Comparison of ENCODE assay signal across 10 cellular contexts in the genomic region with DNA sequence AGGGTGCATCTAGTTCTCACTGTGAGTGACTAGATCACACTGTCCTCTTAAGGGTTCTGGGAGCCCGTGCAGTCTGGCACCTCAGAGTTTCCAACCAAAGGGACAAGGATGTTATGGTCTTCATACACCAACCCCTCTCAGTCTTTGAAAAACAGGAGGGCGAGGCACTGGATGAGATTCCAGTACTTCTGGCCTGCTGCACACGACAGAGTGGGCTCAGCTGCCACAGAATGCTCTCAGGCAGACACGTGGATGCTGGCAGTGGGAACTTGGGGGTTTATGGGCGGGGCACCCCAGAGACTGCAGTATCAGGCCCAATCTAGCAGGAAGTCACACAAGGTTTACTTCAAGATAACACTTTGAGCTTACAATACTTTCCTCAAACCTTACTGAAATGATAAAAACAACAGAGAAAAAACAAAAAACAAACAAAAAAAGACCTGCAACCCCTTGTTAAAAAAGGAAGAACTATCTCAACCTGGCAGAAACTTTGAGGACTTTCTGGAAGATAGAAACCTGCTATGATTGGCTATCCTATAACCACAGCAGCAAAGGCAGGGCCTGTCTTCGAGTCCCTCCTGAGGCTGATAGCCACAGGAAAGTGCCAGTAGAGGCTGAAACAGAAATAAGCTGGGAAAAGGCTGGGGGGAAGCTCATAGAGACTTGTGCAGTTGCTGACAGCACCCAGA. TPM values are rescaled to one million over a fixed set of nuclear protein-coding genes. Genes with fewer than 3 reads are reported as not detected.
DNase-seq lines count a peak whose midpoint lies in the region; ATAC-seq and TF ChIP-seq lines count a peak whose summit lies in the region.
"Had no signal": no experiment of that assay in that cellular context is flagged by ENCODE, and none has a peak within 500 bp of the region (broad histone marks: within the 10 kb centered on the region; RNA-seq: fewer than 3 reads in every experiment).

No MANE protein-coding gene starts in this region.

- WGBS in mesenchymal stem cell, result 58% methylated on average over 6 of the region's 6 CpGs

- no peak overlapping the region for H3K23ac ChIP-seq in mesenchymal stem cell (ENCODE audit: low read length in 2 of 2)

- no peaks in the 10 kb centered on the region for H3K9me3 ChIP-seq in CD4-positive, CD25-positive, alpha-beta regulatory T cell (ENCODE audit: control insufficient read depth in 2 of 2, low read length in 2 of 2)
- no peaks in the 10 kb centered on the region for H3K9me3 ChIP-seq in mesenchymal stem cell (ENCODE audit: control insufficient read depth, low read length)

- H2AK5ac ChIP-seq in mesenchymal stem cell (ENCODE audit: low read length, severe bottlenecking), result peak overlapping the region; percentile 70

- POLR2A ChIA-PET in MCF 10A (lab: Yijun Ruan, JAX), result no interaction called here

- H2BK120ac ChIP-seq in mesenchymal stem cell (ENCODE audit: low read depth, low read length), result no peak overlapping the region

- no peak overlapping the region for H3K9ac ChIP-seq in mesenchymal stem cell (ENCODE audit: low read length)

- intact Hi-C loops in dorsolateral prefrontal cortex (cut with DNase I), result no loop called here
- intact Hi-C loops in MCF 10A (cut with micrococcal nuclease), result no loop called here

- H3K9me3 Mint-ChIP-seq in CD4-positive, CD25-positive, alpha-beta regulatory T cell, result peaks cover 0 to 1% (median 0%) of the 10 kb centered on the region in 7 donors
- no peaks in the 10 kb centered on the region for H3K9me3 Mint-ChIP-seq in MCF 10A (ENCODE audit: unreplicated experiment)

- H3K27ac Mint-ChIP-seq in CD4-positive, CD25-positive, alpha-beta regulatory T cell, result peak overlapping the region; percentile 72 to 88 (median 86)
- no peak overlapping the region for H3K27ac Mint-ChIP-seq in MCF 10A (ENCODE audit: low read depth, unreplicated experiment)

- no peaks in the 10 kb centered on the region for H3K36me3 ChIP-seq in CD4-positive, CD25-positive, alpha-beta regulatory T cell (ENCODE audit: control insufficient read depth, insufficient read depth, low read length)
- H3K36me3 ChIP-seq in mesenchymal stem cell (ENCODE audit: control insufficient read depth in 1 of 2, insufficient read depth in 2 of 2, low read depth in 1 of 2, low read length in 2 of 2), result no peaks in the 10 kb centered on the region

- no peak for TF ChIP-seq CTCF in dorsolateral prefrontal cortex (IDR thresholded peaks at IDR 0.05 in 54 of 56, conservative IDR thresholded peaks at IDR 0.05 in 2 of 56; ENCODE audit: low read depth in 1 of 56, partially characterized antibody in 56 of 56)
- TF ChIP-seq CTCF in MCF 10A (IDR thresholded peaks at IDR 0.05; ENCODE audit: unreplicated experiment), result no peak

- H3K4me2 ChIP-seq in mesenchymal stem cell (ENCODE audit: low read length, poor library complexity, severe bottlenecking), result no peak overlapping the region

- no peaks in the 10 kb centered on the region for H3K79me1 ChIP-seq in mesenchymal stem cell (replicated peaks; ENCODE audit: low read length, poor library complexity, severe bottlenecking)

- peaks cover 19% of the 10 kb centered on the region for H3K4me1 ChIP-seq in CD4-positive, CD25-positive, alpha-beta regulatory T cell (ENCODE audit: control insufficient read depth, insufficient read depth, low read length, poor library complexity, severe bottlenecking)
- H3K4me1 ChIP-seq in mesenchymal stem cell (ENCODE audit: control insufficient read depth, insufficient read depth, low read depth, low read length), result peaks cover 7% of the 10 kb centered on the region

- H2BK15ac ChIP-seq in mesenchymal stem cell (ENCODE audit: low read depth, poor library complexity, severe bottlenecking), result no peak overlapping the region

- peaks cover 25 to 58% (median 38%) of the 10 kb centered on the region in 4 donors for H3K4me1 Mint-ChIP-seq in CD4-positive, CD25-positive, alpha-beta regulatory T cell
- no peaks in the 10 kb centered on the region for H3K4me1 Mint-ChIP-seq in MCF 10A (ENCODE audit: insufficient read depth, unreplicated experiment)

- in situ Hi-C loops in KBM-7 (cut with MboI; ENCODE audit: low pct_unique_long_range_greater_than_20kb, low sequenced_read_pairs), result no loop called here

- H3K27me3 Mint-ChIP-seq in CD4-positive, CD25-positive, alpha-beta regulatory T cell, result no peaks in the 10 kb centered on the region
- H3K27me3 Mint-ChIP-seq in MCF 10A (ENCODE audit: insufficient read depth, unreplicated experiment), result peaks cover 28% of the 10 kb centered on the region

- H3K18ac ChIP-seq in mesenchymal stem cell (ENCODE audit: low read depth in 1 of 2, low read length in 2 of 2), result peak overlapping the region in 1 of 2 experiments; percentile 72

- H3K27me3 ChIP-seq in CD4-positive, CD25-positive, alpha-beta regulatory T cell (ENCODE audit: control insufficient read depth, insufficient read depth, low read length), result no peaks in the 10 kb centered on the region
- H3K27me3 ChIP-seq in mesenchymal stem cell (ENCODE audit: control insufficient read depth in 1 of 2, insufficient read depth in 1 of 2, low read length in 2 of 2) (peaks cover 0 to 2% of the 10 kb centered on the region in 2 experiments), dorsolateral prefrontal cortex (peaks cover 0 to 5% (median 0%) of the 10 kb centered on the region in 45 donors)

- H3K27ac ChIP-seq in CD4-positive, CD25-positive, alpha-beta regulatory T cell (ENCODE audit: insufficient read depth, low read length, poor library complexity, severe bottlenecking), result peak overlapping the region; percentile 60
- H3K27ac ChIP-seq in mesenchymal stem cell (ENCODE audit: low read length, poor library complexity, severe bottlenecking) (no peak overlapping the region), dorsolateral prefrontal cortex (no peak overlapping the region)

- CTCF ChIA-PET in MCF 10A (lab: Yijun Ruan, JAX), result no interaction called here

- no TSS peak for BruUV-seq in MCF 10A (replicated peaks; lab: Mats Ljungman, UMichigan)

- DNase-seq in CD4-positive, CD25-positive, alpha-beta regulatory T cell, result peak in 2 of 3 donors; percentile 45 to 89
- DNase-seq in KBM-7 (peak; percentile 68), activated T-cell treated with anti-CD3 and anti-CD28 coated beads for 4 hours (peak; percentile 22), mesenchymal stem cell (no peak), dorsolateral prefrontal cortex (no peak), foreskin melanocyte (no peak), MCF 10A (ENCODE audit: unreplicated experiment) (no peak), NCI-H2107 treated with DMSO at 0.1 percent for 48 hours (lab: John Stamatoyannopoulos, UW; ENCODE audit: unreplicated experiment) (no peak)
- DNase-seq: DMS53, NCI-H526 treated with DMSO at 0.1 percent for 48 hours had no signal

- H2BK12ac ChIP-seq in mesenchymal stem cell (ENCODE audit: low read length in 2 of 2), result peak overlapping the region; percentile 61 to 94

- no peak overlapping the region for H4K8ac ChIP-seq in mesenchymal stem cell (ENCODE audit: low read length)

- H3K14ac ChIP-seq in mesenchymal stem cell (ENCODE audit: low read length in 2 of 2), result peak overlapping the region in 1 of 2 experiments; percentile 77

- no peaks in the 10 kb centered on the region for H3K36me3 Mint-ChIP-seq in CD4-positive, CD25-positive, alpha-beta regulatory T cell
- H3K36me3 Mint-ChIP-seq in MCF 10A (ENCODE audit: insufficient read depth, unreplicated experiment), result no peaks in the 10 kb centered on the region

- peak overlapping the region; percentile 64 for H2AFZ ChIP-seq in mesenchymal stem cell (ENCODE audit: low read depth, low read length)

- peak overlapping the region; percentile 49 to 83 (median 64) for H3K4me3 Mint-ChIP-seq in CD4-positive, CD25-positive, alpha-beta regulatory T cell
- no peak overlapping the region for H3K4me3 Mint-ChIP-seq in MCF 10A (ENCODE audit: unreplicated experiment)

- H3K4me3 ChIP-seq in CD4-positive, CD25-positive, alpha-beta regulatory T cell (ENCODE audit: low read depth, low read length), result peak overlapping the region; percentile 56
- no peak overlapping the region for H3K4me3 ChIP-seq in mesenchymal stem cell (ENCODE audit: insufficient read depth in 1 of 2, low read depth in 1 of 2, low read length in 2 of 2)
- no peak overlapping the region for H3K4me3 ChIP-seq in dorsolateral prefrontal cortex

- H2BK5ac ChIP-seq in mesenchymal stem cell (ENCODE audit: low read depth, low read length, poor library complexity, severe bottlenecking), result no peak overlapping the region

- peak overlapping the region in 1 of 2 experiments; percentile 24 for H3K4ac ChIP-seq in mesenchymal stem cell (ENCODE audit: low read depth in 1 of 2, low read length in 2 of 2)

- H4K91ac ChIP-seq in mesenchymal stem cell (ENCODE audit: low read length), result peak overlapping the region; percentile 58

- peak; percentile 74 to 90 for ATAC-seq in CD4-positive, CD25-positive, alpha-beta regulatory T cell (ENCODE audit: low read depth in 2 of 2)

RNA-seq across cellular contexts. Expression of gene TGFBR1, which starts 28.3 kb away (rescaled TPM):
- 24.9 TPM for total RNA-seq in CD4-positive, CD25-positive, alpha-beta regulatory T cell
- 10 to 100 TPM; 18.0 to 27.0 (median 18.9) TPM for polyA plus RNA-seq in CD4-positive, CD25-positive, alpha-beta regulatory T cell
- 55.8 TPM for polyA plus RNA-seq in mesenchymal stem cell (2013, experiment 1 of 2)
- polyA plus RNA-seq in mesenchymal stem cell (2013, experiment 2 of 2), result 57.6 TPM
- total RNA-seq in dorsolateral prefrontal cortex (10 to 100 TPM in 119 of 120 experiments, 1 to 10 TPM in 1; 9.7 to 58.1 (median 21.3) TPM), MCF 10A (2022) (27.6 and 29.4 TPM in 2 replicates)

Comparison
In these comparisons a context has a peak if more than half of its experiments do, and no peak if none do; other contexts are left out.
1. DNase-seq: peak in CD4-positive, CD25-positive, alpha-beta regulatory T cell (2 of 3), KBM-7 (single experiment) and activated T-cell treated with anti-CD3 and anti-CD28 coated beads for 4 hours (single experiment); none in mesenchymal stem cell (single experiment), dorsolateral prefrontal cortex (0 of 10), foreskin melanocyte (single experiment), MCF 10A (single experiment) and NCI-H2107 treated with DMSO at 0.1 percent for 48 hours (single experiment).